ENCODE assay signal across 23 cellular contexts in the genomic region with DNA sequence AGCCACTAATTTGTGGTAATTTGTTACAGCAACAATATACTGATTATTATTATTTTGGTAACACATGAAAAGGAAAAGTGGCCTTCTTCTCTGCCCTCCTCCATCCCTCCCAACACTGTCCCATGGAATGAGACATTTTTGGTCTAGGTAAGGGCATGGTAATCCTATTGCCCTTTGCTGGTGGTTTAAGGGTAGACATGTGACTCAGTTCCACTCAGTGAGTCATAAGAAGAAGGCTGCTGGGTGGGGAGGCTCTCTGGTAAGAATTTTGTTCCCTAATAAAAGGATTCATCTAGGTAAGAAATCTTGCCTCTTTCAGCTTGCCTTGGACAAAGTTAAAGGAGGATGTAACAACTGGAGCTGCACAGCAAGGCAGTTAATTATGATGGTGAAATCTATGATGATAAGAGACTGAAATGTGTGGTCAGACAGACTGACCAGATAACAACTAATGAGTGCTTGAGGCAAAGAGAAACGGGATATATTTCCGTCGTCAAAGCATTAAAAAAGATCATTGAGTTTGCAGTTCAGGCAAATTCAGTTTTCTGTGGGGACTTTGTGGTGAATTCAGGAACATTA.
"Had no signal": no experiment of that assay in that cellular context is flagged by ENCODE, and none has a peak within 500 bp of the region (broad histone marks: within the 10 kb centered on the region; RNA-seq: fewer than 3 reads in every experiment).

No MANE protein-coding gene starts in this region.

- H3K4me1 ChIP-seq: body of pancreas, gastroesophageal sphincter, heart left ventricle, right atrium auricular region, suprapubic skin had no signal

- H3K27ac ChIP-seq: body of pancreas, coronary artery, gastroesophageal sphincter, heart left ventricle, right atrium auricular region, skin epidermis, suprapubic skin had no signal

- H3K36me3 ChIP-seq: gastroesophageal sphincter, heart left ventricle, right atrium auricular region, suprapubic skin had no signal

- ATAC-seq: activated CD8-positive, alpha-beta memory T cell treated with anti-CD3 and anti-CD28 coated beads, Interleukin-2, amount 10 ng/mL, durations not matched to agents 7 days and 5 days; activated T-helper 17 cell treated with anti-CD3 and anti-CD28 coated beads, Interleukin-2, amount 50 U/mL, for 72 hours; body of pancreas; gastroesophageal sphincter; heart left ventricle; left ventricle myocardium superior; mucosa of descending colon; stimulated activated naive CD8-positive, alpha-beta T cell treated with anti-CD3 and anti-CD28 coated beads, Interleukin-15, amount 100 ng/mL, for 72 hours had no signal

- H3K27me3 ChIP-seq: body of pancreas, right atrium auricular region, suprapubic skin had no signal

- H3K4me3 ChIP-seq: body of pancreas, coronary artery, gastroesophageal sphincter, heart left ventricle, mucosa of descending colon, right atrium auricular region, skin epidermis, suprapubic skin had no signal

- DNase-seq: activated B cell treated with CpG ODN at 0.5 μM for 24 hours; activated CD4-positive, alpha-beta memory T cell treated with anti-CD3 and anti-CD28 coated beads, Interleukin-2, amount 10 ng/mL, durations not matched to agents 7 days and 5 days; activated CD4-positive, alpha-beta T cell treated with anti-CD3 and anti-CD28 coated beads for 48 hours; activated CD8-positive, alpha-beta memory T cell treated with anti-CD3 and anti-CD28 coated beads, Interleukin-2, amount 10 ng/mL, durations not matched to agents 7 days and 5 days; activated naive CD4-positive, alpha-beta T cell; activated naive CD8-positive, alpha-beta T cell treated with anti-CD3 and anti-CD28 coated beads for 36 hours; activated T-cell treated with anti-CD3 and anti-CD28 coated beads, Interleukin-2, amount 50 U/mL, for 1 hour; amygdala; body of pancreas; central memory CD4-positive, alpha-beta T cell; erythroblast; heart left ventricle; left ventricle myocardium superior; mucosa of descending colon; naive B cell; stimulated activated CD4-positive, alpha-beta T cell treated with anti-CD3 and anti-CD28 coated beads, Interleukin-2, amount 100 ng/mL, for 48 hours; stimulated activated naive CD8-positive, alpha-beta T cell treated with anti-CD3 and anti-CD28 coated beads, Interleukin-15, amount 100 ng/mL, for 72 hours had no signal

- H3K9me3 ChIP-seq: body of pancreas, mucosa of descending colon, suprapubic skin had no signal
